ENCODE assay signal across 14 cellular contexts in the genomic region with DNA sequence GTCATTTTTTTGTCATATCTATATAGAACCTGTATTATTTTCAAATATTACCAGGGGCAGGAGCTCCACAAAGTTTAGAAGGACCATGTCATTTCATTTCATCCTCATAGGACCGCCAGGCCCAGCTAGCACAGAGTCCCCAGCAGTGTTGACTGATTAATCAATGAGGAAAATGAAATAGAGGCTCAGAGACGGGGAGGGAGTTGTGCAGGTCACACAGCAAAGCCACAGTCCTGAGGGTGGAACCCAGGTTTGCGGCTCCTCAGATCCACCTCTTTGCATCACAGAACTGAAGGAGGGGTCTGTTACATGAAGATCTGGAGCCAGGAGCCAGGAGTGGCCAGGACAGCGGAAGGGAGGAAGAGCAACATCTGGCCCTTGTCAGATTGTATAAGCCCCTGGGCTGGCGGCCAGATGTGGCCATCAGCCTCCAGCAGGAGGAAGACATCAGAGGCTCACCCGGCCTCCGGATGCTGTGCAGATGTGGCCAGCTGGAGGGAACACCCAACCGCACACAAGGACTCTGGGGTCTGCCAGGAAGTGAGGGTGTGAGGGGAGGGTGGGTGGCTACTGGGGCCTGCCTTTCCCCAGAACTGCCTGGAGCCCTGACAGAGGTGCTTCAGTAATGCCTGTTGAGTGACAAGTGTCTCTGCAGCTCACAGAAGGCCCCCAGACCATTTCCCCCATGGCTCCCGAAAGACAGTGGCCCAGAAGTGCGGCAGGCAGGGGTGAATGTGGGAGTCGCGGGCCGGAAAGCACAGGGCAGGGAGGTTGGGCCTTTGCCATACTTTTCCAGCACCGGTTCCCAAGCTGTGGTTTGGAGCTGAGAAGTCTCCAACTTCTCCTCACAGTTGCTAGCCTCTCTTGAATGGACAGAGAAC. TPM values are rescaled to one million over a fixed set of nuclear protein-coding genes. Genes with fewer than 3 reads are reported as not detected.
A peak's percentile ranks its signal among the peaks of the same experiment; 100 is the strongest.
DNase-seq lines count a peak whose midpoint lies in the region; ATAC-seq and TF ChIP-seq lines count a peak whose summit lies in the region.
"Had no signal": no experiment of that assay in that cellular context is flagged by ENCODE, and none has a peak within 500 bp of the region (broad histone marks: within the 10 kb centered on the region; RNA-seq: fewer than 3 reads in every experiment).

No MANE protein-coding gene starts in this region.

- H2AFZ ChIP-seq in SK-N-SH (ENCODE audit: low read depth) (no peak overlapping the region), fibroblast of lung (ENCODE audit: low read length) (no peak overlapping the region)

- no peaks in the 10 kb centered on the region for H3K36me3 ChIP-seq in SK-N-SH (replicated peaks in 1 of 2; ENCODE audit: control insufficient read depth in 1 of 2, insufficient read depth in 2 of 2, low read length in 1 of 2)
- H3K36me3 ChIP-seq in fibroblast of lung (ENCODE audit: control insufficient read depth, insufficient read depth, low read length) = no peaks in the 10 kb centered on the region
- no peaks in the 10 kb centered on the region for H3K36me3 ChIP-seq in mucosa of descending colon (ENCODE audit: low read depth)
- no peaks in the 10 kb centered on the region for H3K36me3 ChIP-seq in transverse colon

- no peaks in the 10 kb centered on the region for H3K9me3 ChIP-seq in SK-N-SH
- H3K9me3 ChIP-seq in fibroblast of lung (ENCODE audit: control insufficient read depth, insufficient read depth, low read depth, low read length) = no peaks in the 10 kb centered on the region
- H3K9me3 ChIP-seq in mucosa of descending colon = no peaks in the 10 kb centered on the region
- H3K9me3 ChIP-seq in transverse colon = no peaks in the 10 kb centered on the region
- H3K9me3 ChIP-seq: Caco-2 had no signal

- TF ChIP-seq POLR2A in transverse colon (IDR thresholded peaks at IDR 0.05) = no peak

- POLR2A ChIA-PET in SK-N-SH (lab: Yijun Ruan, JAX) = no interaction called here

- CTCF ChIA-PET in SK-N-SH (lab: Yijun Ruan, JAX) = interaction anchor here (0.8 to 4.7 kb wide), 5 partner anchors 12 to 99 kb away, joined by 3 to 25 read pairs (median 4); a partner anchor contains a TSS

- H3K9me2 ChIP-seq in SK-N-SH = no peaks in the 10 kb centered on the region

- no peak for TF ChIP-seq RAD21 in SK-N-SH (IDR thresholded peaks at IDR 0.05; ENCODE audit: low read length)

- DNase-seq in SK-N-SH = peak; percentile 76
- DNase-seq in fibroblast of lung (ENCODE audit: low read depth in 2 of 2) = peak in 1 of 2 donors; percentile 92
- DNase-seq in mucosa of descending colon = peak; percentile 64 to 79 (median 67)
- DNase-seq in transverse colon = peak; percentile 67
- DNase-seq in DMS153 (lab: John Stamatoyannopoulos, UW) = no peak
- no peak for DNase-seq in DMS114 treated with DMSO at 0.1 percent for 48 hours (lab: John Stamatoyannopoulos, UW; ENCODE audit: unreplicated experiment)
- DNase-seq in RKO (ENCODE audit: low spot score) = no peak
- DNase-seq: activated T-cell treated with anti-CD3 and anti-CD28 coated beads, Interleukin-2, amount 50 U/mL, for 1 hour; Caco-2; caudate nucleus; NCI-H2171 treated with DMSO at 0.1 percent for 48 hours had no signal

- H3K79me2 ChIP-seq in SK-N-SH (ENCODE audit: insufficient read depth) = no peaks in the 10 kb centered on the region
- no peaks in the 10 kb centered on the region for H3K79me2 ChIP-seq in fibroblast of lung (ENCODE audit: control insufficient read depth, insufficient read depth, low read length)

- H3K27ac ChIP-seq in SK-N-SH (ENCODE audit: low read depth in 2 of 2, low read length in 1 of 2) (no peak overlapping the region), fibroblast of lung (ENCODE audit: insufficient read depth, low read length) (no peak overlapping the region), transverse colon (peak overlapping the region; percentile 51 to 71 (median 64))

- peak; percentile 1 for ATAC-seq in mucosa of descending colon
- ATAC-seq in HG02885 (IDR thresholded peaks at IDR 0.05; ENCODE audit: poor library complexity, unreplicated experiment) = no peak
- ATAC-seq: HCT116, Panc1 had no signal

- in situ Hi-C loops in transverse colon (cut with MboI; ENCODE audit: low pct_ligation_motif_present in 1 of 4, low pct_unique_long_range_greater_than_20kb in 1 of 4, low sequenced_read_pairs in 3 of 4) = no loop called here

- no peaks in the 10 kb centered on the region for H3F3A ChIP-seq in SK-N-SH (replicated peaks; ENCODE audit: insufficient read depth)

- no peak; a peak in 1 of 4 replicates for TF ChIP-seq EP300 in SK-N-SH (IDR thresholded peaks at IDR 0.05; ENCODE audit: borderline replicate concordance in 1 of 2, low read depth in 1 of 2, low read length in 1 of 2)
- no peak for TF ChIP-seq EP300 in transverse colon (IDR thresholded peaks at IDR 0.05; ENCODE audit: low read depth)

- no peak overlapping the region for H3K4me3 ChIP-seq in SK-N-SH (ENCODE audit: low read depth in 2 of 2, low read length in 1 of 2)
- H3K4me3 ChIP-seq in fibroblast of lung (replicated peaks in 1 of 4; ENCODE audit: control extremely low read depth in 1 of 4, insufficient read depth in 1 of 4, low read depth in 3 of 4, low read length in 4 of 4) = no peak overlapping the region
- H3K4me3 ChIP-seq in mucosa of descending colon = no peak overlapping the region
- H3K4me3 ChIP-seq in transverse colon = no peak overlapping the region

- H3K4me2 ChIP-seq in SK-N-SH (no peak overlapping the region), fibroblast of lung (ENCODE audit: extremely low read depth, insufficient read depth, low read length) (peak overlapping the region; percentile 18)

- H4K20me1 ChIP-seq in SK-N-SH (ENCODE audit: insufficient read depth) (no peaks in the 10 kb centered on the region), fibroblast of lung (ENCODE audit: control insufficient read depth, extremely low read depth, insufficient read depth, low read length) (no peaks in the 10 kb centered on the region)

- peaks cover 0 to 16% of the 10 kb centered on the region in 2 experiments; a peak in 1 of 4 replicates for H3K4me1 ChIP-seq in SK-N-SH (ENCODE audit: control insufficient read depth in 1 of 2, insufficient read depth in 2 of 2, low read depth in 1 of 2, low read length in 1 of 2)
- peaks cover 11% of the 10 kb centered on the region for H3K4me1 ChIP-seq in fibroblast of lung (ENCODE audit: control insufficient read depth, extremely low read depth, insufficient read depth, low read length)
- H3K4me1 ChIP-seq in mucosa of descending colon (ENCODE audit: low read depth) = peaks cover 12% of the 10 kb centered on the region
- H3K4me1 ChIP-seq in transverse colon = peaks cover 3 to 19% (median 18%) of the 10 kb centered on the region in 4 donors

- H3K9ac ChIP-seq in SK-N-SH (no peak overlapping the region), fibroblast of lung (ENCODE audit: insufficient read depth, low read length) (no peak overlapping the region)

- 59% methylated on average over 8 of the region's 14 CpGs for whole genome bisulfite sequencing in SK-N-SH (ENCODE audit: low lambda C conversion rate)
- 67% methylated on average over 13 of the region's 14 CpGs; no CpG with 5 or more reads in 1 of the 2 donors for WGBS in transverse colon (ENCODE audit: low coverage in 1 of 2), 2 donors

- H3K27me3 ChIP-seq in SK-N-SH (ENCODE audit: insufficient read depth) = no peaks in the 10 kb centered on the region; the same call in 1 of the 2 replicates
- H3K27me3 ChIP-seq in fibroblast of lung (ENCODE audit: control insufficient read depth, insufficient read depth, low read length) = peaks cover 14% of the 10 kb centered on the region
- no peaks in the 10 kb centered on the region for H3K27me3 ChIP-seq in transverse colon

- intact Hi-C loops in mucosa of descending colon (cut with DNase I, micrococcal nuclease) = no loop called here
- intact Hi-C loops in transverse colon (cut with DNase I; ENCODE audit: low total_unique reads) = no loop called here

- no peak for TF ChIP-seq CTCF in SK-N-SH (IDR thresholded peaks at IDR 0.05)
- no peak for TF ChIP-seq CTCF in fibroblast of lung (conservative IDR thresholded peaks at IDR 0.05 in 1 of 2, IDR thresholded peaks at IDR 0.05 in 1 of 2; ENCODE audit: low read depth in 1 of 2, low read length in 2 of 2)
- no peak for TF ChIP-seq CTCF in mucosa of descending colon (IDR thresholded peaks at IDR 0.05)
- no peak for TF ChIP-seq CTCF in transverse colon (IDR thresholded peaks at IDR 0.05)

TF ChIP-seq in SK-N-SH, 30 proteins besides CTCF, POLR2A, EP300 and RAD21 (continues in another document):
- TF ChIP-seq RCOR1 (IDR thresholded peaks at IDR 0.05; ENCODE audit: low read length) = 0 out of 2 replicates have a peak, but pooled peaks have one; percentile 20

RNA-seq across cellular contexts. Expression of a gene that starts 21.2 kb away (rescaled TPM):
- polyA plus RNA-seq in SK-N-SH (2012; rRNA removed) (not detected in 2 replicates), fibroblast of lung (not detected in 2 replicates)
- not detected in 2 replicates for polyA plus RNA-seq in SK-N-SH (2012; cell fraction: cytosol; rRNA removed)
- not detected in 2 replicates for polyA plus RNA-seq in SK-N-SH (2012; cell fraction: nucleus; rRNA removed)
- total RNA-seq in fibroblast of lung (not detected in 2 replicates), mucosa of descending colon (10 to 100 TPM in 1 of 3 donors, 1 to 10 TPM in 2; 1.8 to 12.0 (median 3.6) TPM), transverse colon (1 to 10 TPM in 3 of 4 donors, under 1 TPM in 1; 0.75 to 2.2 (median 1.7) TPM)
- polyA plus RNA-seq in fibroblast of lung (2012) = 0.05 TPM in 1 of 2 replicates, not detected in the other
- not detected in 2 replicates for polyA minus RNA-seq in fibroblast of lung (ENCODE audit: low replicate concordance)

RNA-seq across cellular contexts. Expression of a gene that starts 28.5 kb away (rescaled TPM):
- not detected in 2 replicates for polyA plus RNA-seq in SK-N-SH (2012; rRNA removed)
- 0.04 and 0.07 TPM in 2 replicates for polyA plus RNA-seq in SK-N-SH (2012; cell fraction: cytosol; rRNA removed)
- not detected in 2 replicates for polyA plus RNA-seq in SK-N-SH (2012; cell fraction: nucleus; rRNA removed)
- under 0.01 TPM in 1 of 2 replicates, not detected in the other for total RNA-seq in fibroblast of lung
- 0.07 and 0.09 TPM in 2 replicates for polyA plus RNA-seq in fibroblast of lung
- 0.07 and 0.22 TPM in 2 replicates for polyA plus RNA-seq in fibroblast of lung (2012)
- not detected in 2 replicates for polyA minus RNA-seq in fibroblast of lung (ENCODE audit: low replicate concordance)
- total RNA-seq in mucosa of descending colon = 1 to 10 TPM; 1.1 to 1.5 (median 1.3) TPM
- total RNA-seq in transverse colon = 1 to 10 TPM in 1 of 4 donors, under 1 TPM in 1, not detected in 2; 0.95 to 1.2 TPM

RNA-seq across cellular contexts. Expression of a gene that starts 38.2 kb away (rescaled TPM):
- polyA plus RNA-seq in SK-N-SH (2012; rRNA removed) (not detected in 2 replicates), fibroblast of lung (not detected in 2 replicates)
- polyA plus RNA-seq in SK-N-SH (2012; cell fraction: cytosol; rRNA removed) = not detected in 2 replicates
- not detected in 2 replicates for polyA plus RNA-seq in SK-N-SH (2012; cell fraction: nucleus; rRNA removed)
- total RNA-seq in fibroblast of lung (not detected in 2 replicates), mucosa of descending colon (under 1 TPM in 1 of 3 donors, not detected in 2; 0.90 TPM), transverse colon (1 to 10 TPM in 1 of 4 donors, under 1 TPM in 1, not detected in 2; 0.64 to 1.2 TPM)
- polyA plus RNA-seq in fibroblast of lung (2012) = not detected in 2 replicates
- not detected in 2 replicates for polyA minus RNA-seq in fibroblast of lung (ENCODE audit: low replicate concordance)
- total RNA-seq: Caco-2 had no signal

Comparison
In these comparisons a context has a peak if more than half of its experiments do, and no peak if none do; other contexts are left out.
1. DNase-seq: peak in SK-N-SH (single experiment), mucosa of descending colon (3 of 3) and transverse colon (single experiment); none in DMS153 (single experiment), DMS114 treated with DMSO at 0.1 percent for 48 hours (single experiment) and RKO (single experiment).
2. H3K27ac ChIP-seq: peak in transverse colon (4 of 4); none in SK-N-SH (0 of 2) and fibroblast of lung (single experiment).